8 cellular contexts compared by ENCODE assay signal in genomic region chr17:30922235-30922993, GRCh38. TPM values are rescaled to one million over a fixed set of nuclear protein-coding genes. Genes with fewer than 3 reads are reported as not detected.
DNase-seq lines count a peak whose midpoint lies in the region; ATAC-seq, FAIRE-seq and TF ChIP-seq lines count a peak whose summit lies in the region.

No MANE protein-coding gene starts in this region.

- ATAC-seq in GM12878, result peak; percentile 46
- no peak for ATAC-seq in HG03159 (IDR thresholded peaks at IDR 0.05; ENCODE audit: unreplicated experiment)

- peaks cover 0 to 2% of the 10 kb centered on the region in 2 experiments; a peak in 1 of 4 replicates for H3K27me3 ChIP-seq in GM12878 (replicated peaks in 1 of 2; ENCODE audit: control insufficient read depth in 2 of 2, insufficient read depth in 2 of 2, low read length in 1 of 2)
- peaks cover 2% of the 10 kb centered on the region for H3K27me3 ChIP-seq in layer of hippocampus (ENCODE audit: control insufficient read depth, insufficient read depth, low read length)

- H4K20me1 ChIP-seq in GM12878 (ENCODE audit: control insufficient read depth, insufficient read depth), result no peaks in the 10 kb centered on the region

- no peaks in the 10 kb centered on the region for H3K9me3 Mint-ChIP-seq in activated naive CD4-positive, alpha-beta T cell treated with anti-CD3 and anti-CD28 coated beads, Interleukin-2, amount 10 ng/mL, durations not matched to agents 7 days and 5 days
- no peaks in the 10 kb centered on the region for H3K9me3 Mint-ChIP-seq in stimulated activated naive CD8-positive, alpha-beta T cell treated with anti-CD3 and anti-CD28 coated beads, Interleukin-15, Interleukin-2, amounts not matched to agents 100 ng/mL and 50 ng/mL, for 24 hours

- H3K4me2 ChIP-seq in GM12878 (ENCODE audit: control insufficient read depth, insufficient read depth), result peak overlapping the region; percentile 70

- peaks cover 92% of the 10 kb centered on the region for H3K27me3 Mint-ChIP-seq in activated naive CD4-positive, alpha-beta T cell treated with anti-CD3 and anti-CD28 coated beads, Interleukin-2, amount 10 ng/mL, durations not matched to agents 7 days and 5 days
- peaks cover 52% of the 10 kb centered on the region for H3K27me3 Mint-ChIP-seq in stimulated activated naive CD8-positive, alpha-beta T cell treated with anti-CD3 and anti-CD28 coated beads, Interleukin-15, Interleukin-2, amounts not matched to agents 100 ng/mL and 50 ng/mL, for 24 hours

- peaks cover 6% of the 10 kb centered on the region for H3K4me1 ChIP-seq in GM12878 (ENCODE audit: control insufficient read depth, insufficient read depth, low read length)

- no peaks in the 10 kb centered on the region for H3K36me3 Mint-ChIP-seq in activated naive CD4-positive, alpha-beta T cell treated with anti-CD3 and anti-CD28 coated beads, Interleukin-2, amount 10 ng/mL, durations not matched to agents 7 days and 5 days
- no peaks in the 10 kb centered on the region for H3K36me3 Mint-ChIP-seq in stimulated activated naive CD8-positive, alpha-beta T cell treated with anti-CD3 and anti-CD28 coated beads, Interleukin-15, Interleukin-2, amounts not matched to agents 100 ng/mL and 50 ng/mL, for 24 hours (ENCODE audit: low read depth)

- RAD21 ChIA-PET in GM12878 (lab: Charles Lee; ENCODE audit: unreplicated experiment), result interaction anchor here (0.6 to 1.6 kb wide), 3 partner anchors 12 to 24 kb away, joined by 3 read pairs; no protein-coding TSS in a partner anchor

- TF ChIP-seq CTCF in GM12878 (IDR thresholded peaks at IDR 0.05 in 2 of 3, conservative IDR thresholded peaks at IDR 0.05 in 1 of 3; ENCODE audit: control insufficient read depth in 2 of 3, extremely low read depth in 1 of 3, insufficient read depth in 1 of 3, low read depth in 3 of 3, low read length in 3 of 3), result no peak

- peak; percentile 23 for DNase-seq in activated naive CD4-positive, alpha-beta T cell treated with anti-CD3 and anti-CD28 coated beads, Interleukin-2, amount 10 ng/mL, durations not matched to agents 7 days and 5 days
- no peak for DNase-seq in activated naive CD4-positive, alpha-beta T cell treated with Interleukin-2 at 50 U/mL for 16 hours
- DNase-seq in GM12878 (ENCODE audit: low read depth, low spot score) (no peak), NCI-H226 (no peak)
- no peak for DNase-seq in stimulated activated CD8-positive, alpha-beta memory T cell treated with anti-CD3 and anti-CD28 coated beads, Interleukin-4, amount 100 ng/mL, for 48 hours

- H3K27ac Mint-ChIP-seq in activated naive CD4-positive, alpha-beta T cell treated with anti-CD3 and anti-CD28 coated beads, Interleukin-2, amount 10 ng/mL, durations not matched to agents 7 days and 5 days, result no peak overlapping the region
- H3K27ac Mint-ChIP-seq in stimulated activated naive CD8-positive, alpha-beta T cell treated with anti-CD3 and anti-CD28 coated beads, Interleukin-15, Interleukin-2, amounts not matched to agents 100 ng/mL and 50 ng/mL, for 24 hours, result no peak overlapping the region

- peak overlapping the region; percentile 53 for H3K4me3 ChIP-seq in GM12878

- H3K4me3 Mint-ChIP-seq in activated naive CD4-positive, alpha-beta T cell treated with anti-CD3 and anti-CD28 coated beads, Interleukin-2, amount 10 ng/mL, durations not matched to agents 7 days and 5 days, result peak overlapping the region; percentile 38
- peak overlapping the region; percentile 80 for H3K4me3 Mint-ChIP-seq in stimulated activated naive CD8-positive, alpha-beta T cell treated with anti-CD3 and anti-CD28 coated beads, Interleukin-15, Interleukin-2, amounts not matched to agents 100 ng/mL and 50 ng/mL, for 24 hours

- SMC1A ChIA-PET in GM12878 (lab: Charles Lee; ENCODE audit: uncharacterized antibody, unreplicated experiment), result no interaction called here

- TF ChIP-seq EP300 in GM12878 (IDR thresholded peaks at IDR 0.05; ENCODE audit: borderline replicate concordance in 1 of 2, control insufficient read depth in 1 of 2, low read depth in 2 of 2, low read length in 2 of 2), result no peak

- intact Hi-C loops in GM12878 (cut with micrococcal nuclease; ENCODE audit: unreplicated experiment), result no loop called here

- H3K79me2 ChIP-seq in GM12878 (ENCODE audit: control insufficient read depth, insufficient read depth, low read length), result no peaks in the 10 kb centered on the region

- H3K9ac ChIP-seq in GM12878 (ENCODE audit: control insufficient read depth, insufficient read depth, low read length), result no peak overlapping the region

- no peak for TF ChIP-seq POLR2A in GM12878 (IDR thresholded peaks at IDR 0.05; ENCODE audit: low read depth, low read length)

- H2AFZ ChIP-seq in GM12878 (ENCODE audit: control insufficient read depth, low read depth, low read length), result peak overlapping the region; percentile 74

- 14% methylated on average over 50 of the region's 64 CpGs for WGBS in GM12878 (ENCODE audit: insufficient coverage, insufficient replicate concordance, low lambda C conversion rate, missing lambda C conversion rate)

- peaks cover 14% of the 10 kb centered on the region for H3K4me1 Mint-ChIP-seq in activated naive CD4-positive, alpha-beta T cell treated with anti-CD3 and anti-CD28 coated beads, Interleukin-2, amount 10 ng/mL, durations not matched to agents 7 days and 5 days
- H3K4me1 Mint-ChIP-seq in stimulated activated naive CD8-positive, alpha-beta T cell treated with anti-CD3 and anti-CD28 coated beads, Interleukin-15, Interleukin-2, amounts not matched to agents 100 ng/mL and 50 ng/mL, for 24 hours (ENCODE audit: low read depth), result peaks cover 13% of the 10 kb centered on the region

- in situ Hi-C loops in GM12878 (cut with MboI), result no loop called here

- CTCF ChIA-PET in activated naive CD4-positive, alpha-beta T cell treated with anti-CD3 and anti-CD28 coated beads, Interleukin-2, amount 10 ng/mL, durations not matched to agents 7 days and 5 days (lab: Charles Lee), result interaction anchor here (0.7 kb wide), 1 partner anchor 1087 kb away, joined by 3 read pairs; no protein-coding TSS in a partner anchor
- CTCF ChIA-PET in GM12878 (lab: Yijun Ruan, JAX), result interaction anchor here (0.6 kb wide), 1 partner anchor 1538 kb away, joined by 3 read pairs; no protein-coding TSS in a partner anchor

- no peaks in the 10 kb centered on the region for H3K9me3 ChIP-seq in GM12878 (replicated peaks; ENCODE audit: control insufficient read depth, insufficient read depth, low read length)

- FAIRE-seq in GM12878 (lab: Jason Lieb, UNC), result no peak

- no peak overlapping the region for H3K27ac ChIP-seq in GM12878 (ENCODE audit: control insufficient read depth, insufficient read depth)
- peak overlapping the region; percentile 38 for H3K27ac ChIP-seq in layer of hippocampus (ENCODE audit: low read depth, low read length)

- TF ChIP-seq RAD21 in GM12878 (IDR thresholded peaks at IDR 0.05; ENCODE audit: insufficient read depth, low read depth, low read length), result no peak

- no TSS peak for BruUV-seq in GM12878 (replicated peaks; lab: Mats Ljungman, UMichigan)

- H3K36me3 ChIP-seq in GM12878 (ENCODE audit: control insufficient read depth in 2 of 2, insufficient read depth in 2 of 2, low read length in 1 of 2), result no peaks in the 10 kb centered on the region

- POLR2A ChIA-PET in GM12878 (lab: Charles Lee), result no interaction called here

RNA-seq across cellular contexts. Expression of gene ADAP2, which starts 0.7 kb away (rescaled TPM):
- 3.4 and 8.4 TPM in 2 replicates for total RNA-seq in GM12878 (2013; cell fraction: nucleolus; rRNA removed)
- total RNA-seq in GM12878 (2014; rRNA removed) (12.3 and 13.6 TPM in 2 replicates), GM12878 (2014; rRNA removed; fragmentation: Illumina TruSeq; extraction: Trizol) (10.2 and 12.1 TPM in 2 replicates), GM12878 (2021) (7.4 and 9.2 TPM in 2 replicates)
- polyA plus RNA-seq in GM12878 (2011; ENCODE audit: low read depth), result 1.4 TPM
- polyA plus RNA-seq in GM12878 (2011; rRNA removed) (0.15 and 0.30 TPM in 2 replicates), GM12878 (2014; fragmentation: Illumina TruSeq; extraction: Trizol) (10.9 TPM in 2 replicates), GM12878 (2014; fragmentation: Nextera tagmentation; extraction: Ambion mirVana) (1 to 10 TPM; 2.9 to 5.6 TPM), GM12878 (2014; rRNA removed) (8.0 and 9.6 TPM in 2 replicates), GM12878 (2016; fragmentation: Nextera tagmentation; extraction: Ambion mirVana) (1 to 10 TPM; 3.7 to 3.8 TPM)
- polyA plus RNA-seq in GM12878 (2011; cell fraction: cytosol; rRNA removed), result 0.28 TPM in 2 replicates
- 0.16 and 0.25 TPM in 2 replicates for polyA plus RNA-seq in GM12878 (2011; cell fraction: nucleus; rRNA removed)
- polyA plus RNA-seq in GM12878 (2012), result 1.9 and 2.4 TPM in 2 replicates
- 0.41 TPM in 1 of 2 replicates, not detected in the other for polyA minus RNA-seq in GM12878 (2011; rRNA and poly(A)+ RNA removed)
- polyA minus RNA-seq in GM12878 (2011; cell fraction: cytosol; rRNA and poly(A)+ RNA removed), result not detected in 2 replicates
- 2.4 and 2.9 TPM in 2 replicates for polyA minus RNA-seq in GM12878 (2011; cell fraction: nucleus; rRNA and poly(A)+ RNA removed)

RNA-seq across cellular contexts. Expression of gene TEFM, which starts 16.4 kb away (rescaled TPM):
- 73.2 and 82.2 TPM in 2 replicates for total RNA-seq in GM12878 (2013; cell fraction: nucleolus; rRNA removed)
- total RNA-seq in GM12878 (2014; rRNA removed) (13.7 and 14.4 TPM in 2 replicates), GM12878 (2014; rRNA removed; fragmentation: Illumina TruSeq; extraction: Trizol) (21.1 and 21.7 TPM in 2 replicates), GM12878 (2021) (13.3 and 15.7 TPM in 2 replicates)
- polyA plus RNA-seq in GM12878 (2011; ENCODE audit: low read depth), result 4.5 TPM
- polyA plus RNA-seq in GM12878 (2011; rRNA removed) (18.9 and 26.9 TPM in 2 replicates), GM12878 (2014; fragmentation: Illumina TruSeq; extraction: Trizol) (36.2 and 52.5 TPM in 2 replicates), GM12878 (2014; fragmentation: Nextera tagmentation; extraction: Ambion mirVana) (10 to 100 TPM; 36.3 to 57.1 TPM), GM12878 (2014; rRNA removed) (9.6 and 11.5 TPM in 2 replicates), GM12878 (2016; fragmentation: Nextera tagmentation; extraction: Ambion mirVana) (10 to 100 TPM; 40.7 to 41.1 TPM)
- polyA plus RNA-seq in GM12878 (2011; cell fraction: cytosol; rRNA removed), result 5.8 and 6.3 TPM in 2 replicates
- polyA plus RNA-seq in GM12878 (2011; cell fraction: nucleus; rRNA removed), result 7.1 and 7.9 TPM in 2 replicates
- polyA plus RNA-seq in GM12878 (2012), result 9.6 TPM in 2 replicates
- 9.0 and 9.6 TPM in 2 replicates for polyA minus RNA-seq in GM12878 (2011; rRNA and poly(A)+ RNA removed)
- 3.6 and 6.3 TPM in 2 replicates for polyA minus RNA-seq in GM12878 (2011; cell fraction: cytosol; rRNA and poly(A)+ RNA removed)
- 6.9 and 10.3 TPM in 2 replicates for polyA minus RNA-seq in GM12878 (2011; cell fraction: nucleus; rRNA and poly(A)+ RNA removed)

RNA-seq across cellular contexts. Expression of gene RNF135, which starts 48.4 kb away (rescaled TPM):
- 4.7 and 6.0 TPM in 2 replicates for total RNA-seq in GM12878 (2013; cell fraction: nucleolus; rRNA removed)
- total RNA-seq in GM12878 (2014; rRNA removed), result 19.3 and 20.7 TPM in 2 replicates
- total RNA-seq in GM12878 (2014; rRNA removed; fragmentation: Illumina TruSeq; extraction: Trizol), result 16.0 and 16.1 TPM in 2 replicates
- total RNA-seq in GM12878 (2021), result 22.6 and 22.9 TPM in 2 replicates
- polyA plus RNA-seq in GM12878 (2011; ENCODE audit: low read depth), result 10.5 TPM
- 11.2 and 12.7 TPM in 2 replicates for polyA plus RNA-seq in GM12878 (2011; rRNA removed)
- polyA plus RNA-seq in GM12878 (2011; cell fraction: cytosol; rRNA removed), result 10.1 and 11.8 TPM in 2 replicates
- polyA plus RNA-seq in GM12878 (2011; cell fraction: nucleus; rRNA removed), result 6.2 and 6.5 TPM in 2 replicates
- polyA plus RNA-seq in GM12878 (2012), result 11.8 and 15.3 TPM in 2 replicates
- 18.2 and 23.1 TPM in 2 replicates for polyA plus RNA-seq in GM12878 (2014; fragmentation: Illumina TruSeq; extraction: Trizol)
- 10 to 100 TPM; 12.8 to 15.4 TPM for polyA plus RNA-seq in GM12878 (2014; fragmentation: Nextera tagmentation; extraction: Ambion mirVana)
- 25.2 and 28.0 TPM in 2 replicates for polyA plus RNA-seq in GM12878 (2014; rRNA removed)
- 10 to 100 TPM; 23.5 to 27.6 TPM for polyA plus RNA-seq in GM12878 (2016; fragmentation: Nextera tagmentation; extraction: Ambion mirVana)
- 5.9 and 10.0 TPM in 2 replicates for polyA minus RNA-seq in GM12878 (2011; rRNA and poly(A)+ RNA removed)
- 2.7 and 4.2 TPM in 2 replicates for polyA minus RNA-seq in GM12878 (2011; cell fraction: cytosol; rRNA and poly(A)+ RNA removed)
- 3.1 and 5.9 TPM in 2 replicates for polyA minus RNA-seq in GM12878 (2011; cell fraction: nucleus; rRNA and poly(A)+ RNA removed)
